Comparison of ENCODE assay signal across 14 cellular contexts in genomic region chr18:9354256-9354655, GRCh38. TPM values are rescaled to one million over a fixed set of nuclear protein-coding genes. Genes with fewer than 3 reads are reported as not detected.
DNase-seq lines count a peak whose midpoint lies in the region; ATAC-seq and TF ChIP-seq lines count a peak whose summit lies in the region.
"Had no signal": no experiment of that assay in that cellular context is flagged by ENCODE, and none has a peak within 500 bp of the region (broad histone marks: within the 10 kb centered on the region; RNA-seq: fewer than 3 reads in every experiment).

No MANE protein-coding gene starts in this region.

- WGBS in spleen, 5 donors: 69 to 76% (median 71%) methylated on average over 1 of the region's 1 CpG

- ATAC-seq in GM18505 (IDR thresholded peaks at IDR 0.05; ENCODE audit: unreplicated experiment) (peak; percentile 45), GM21619 (IDR thresholded peaks at IDR 0.05; ENCODE audit: unreplicated experiment) (peak; percentile 55), HG03442 (IDR thresholded peaks at IDR 0.05; ENCODE audit: unreplicated experiment) (peak; percentile 59), HG03196 (IDR thresholded peaks at IDR 0.05; ENCODE audit: unreplicated experiment) (no peak)
- ATAC-seq: sciatic nerve had no signal

- DNase-seq in myocyte (ENCODE audit: low read depth): peak; percentile 76
- DNase-seq in H7: no peak
- no peak for DNase-seq in spleen
- DNase-seq in T-helper 9 cell: no peak
- DNase-seq: activated CD4-positive, alpha-beta T cell treated with anti-CD3 and anti-CD28 coated beads, Interleukin-2, amount 10 ng/mL, durations not matched to agents 24 days and 14 days; endodermal cell; NCI-H187 treated with DMSO at 0.1 percent for 48 hours; NK-92 treated with Interleukin-12 subunit alpha and Interleukin-12 subunit beta, amount 100 ng/mL, for 24 hours; substantia nigra had no signal

- no peak for TF ChIP-seq POLR2A in GM18505 (IDR thresholded peaks at IDR 0.05; ENCODE audit: borderline replicate concordance, extremely low read depth, insufficient read depth, insufficient read length)
- TF ChIP-seq POLR2A in spleen (IDR thresholded peaks at IDR 0.05): no peak

- no peaks in the 10 kb centered on the region for H3K9me3 ChIP-seq in spleen

- intact Hi-C loops in spleen (cut with DNase I; ENCODE audit: low total_unique reads): no loop called here

- H3K27me3 ChIP-seq in H7 (ENCODE audit: control insufficient read depth, insufficient read depth, low read length): no peaks in the 10 kb centered on the region
- no peaks in the 10 kb centered on the region for H3K27me3 ChIP-seq in spleen (replicated peaks in 1 of 7)

- no peak for TF ChIP-seq CTCF in spleen (IDR thresholded peaks at IDR 0.05 in 8 of 11, conservative IDR thresholded peaks at IDR 0.05 in 3 of 11)

- H3K27ac ChIP-seq in spleen: no peak overlapping the region

- H3K4me3 ChIP-seq in H7 (ENCODE audit: insufficient read depth, low read depth, low read length) (no peak overlapping the region), spleen (no peak overlapping the region)

- peaks cover 0 to 4% (median 0%) of the 10 kb centered on the region in 6 donors for H3K4me1 ChIP-seq in spleen

- H3K36me3 ChIP-seq in H7 (replicated peaks; ENCODE audit: control insufficient read depth, insufficient read depth, low read length) (no peaks in the 10 kb centered on the region), spleen (no peaks in the 10 kb centered on the region)

RNA-seq across cellular contexts. Expression of gene TWSG1, which starts 19.7 kb away (rescaled TPM):
- 52.3 and 84.2 TPM in 2 replicates for total RNA-seq in myocyte
- 30.0 TPM for polyA plus RNA-seq in myocyte (2012)
- 15.1 and 16.8 TPM in 2 replicates for total RNA-seq in H7 (2014; rRNA removed; shearing (Covaris generic))
- 10 to 100 TPM; 16.1 to 28.5 (median 18.0) TPM for total RNA-seq in spleen
- 10 to 100 TPM in 2 of 3 donors, 1 to 10 TPM in 1; 6.2 to 11.1 (median 11.0) TPM for polyA plus RNA-seq in spleen
